Comparison of ENCODE assay signal across 8 cellular contexts in the genomic region with DNA sequence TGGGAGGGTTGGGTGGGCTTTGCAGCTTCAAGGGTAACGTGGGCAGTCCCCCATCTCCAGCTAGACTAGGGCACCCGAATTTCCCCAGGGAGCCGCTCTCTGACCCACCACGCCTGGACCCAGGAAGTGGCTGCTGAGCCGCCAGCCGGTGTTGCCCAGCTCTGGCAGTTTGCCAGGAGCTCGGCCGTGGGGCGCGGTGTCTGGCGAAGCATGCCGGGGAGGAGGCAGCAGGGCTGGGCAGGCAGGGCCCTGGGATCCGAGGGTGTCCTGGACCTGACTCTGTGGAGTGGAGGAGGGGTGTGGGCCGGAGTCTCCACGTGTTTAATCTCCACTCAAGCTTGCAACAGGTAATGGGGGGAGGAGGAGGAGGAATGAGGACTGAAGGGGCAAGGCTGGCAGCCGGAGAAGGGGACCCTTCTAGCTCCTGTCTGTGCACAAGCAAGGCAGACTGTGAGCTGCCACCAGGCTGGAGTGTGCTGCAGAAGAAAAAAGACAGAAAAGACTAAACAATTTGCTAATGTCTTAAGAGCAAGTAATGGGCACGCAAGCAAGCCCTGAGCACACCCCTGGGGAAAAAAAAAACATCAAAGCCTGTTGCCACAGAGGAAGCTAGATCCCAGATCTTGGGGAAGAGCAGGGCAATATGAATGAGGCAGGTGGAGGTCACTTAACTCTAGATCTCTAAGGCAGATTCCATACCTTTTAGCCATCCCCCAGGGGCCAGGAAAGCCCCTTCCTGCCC. TPM values are rescaled to one million over a fixed set of nuclear protein-coding genes. Genes with fewer than 3 reads are reported as not detected.
DNase-seq lines count a peak whose midpoint lies in the region; ATAC-seq and TF ChIP-seq lines count a peak whose summit lies in the region.

No MANE protein-coding gene starts in this region.

- DNase-seq in CD14-positive monocyte (ENCODE audit: low spot score) (peak; percentile 65), HuH-7 (ENCODE audit: low spot score) (peak; percentile 53), omental fat pad (ENCODE audit: low spot score) (no peak), cortex of kidney (lab: John Stamatoyannopoulos, UW) (no peak)
- peak; percentile 19 for DNase-seq in activated CD4-positive, alpha-beta memory T cell treated with anti-CD3 and anti-CD28 coated beads, Interleukin-2, amount 10 ng/mL, durations not matched to agents 7 days and 5 days

- peak overlapping the region; percentile 28 to 83 (median 72) for H3K27ac Mint-ChIP-seq in CD14-positive monocyte
- H3K27ac Mint-ChIP-seq in activated CD4-positive, alpha-beta memory T cell treated with anti-CD3 and anti-CD28 coated beads, Interleukin-2, amount 10 ng/mL, durations not matched to agents 7 days and 5 days = no peak overlapping the region

- peaks cover 17 to 26% of the 10 kb centered on the region in 2 donors for H3K36me3 Mint-ChIP-seq in CD14-positive monocyte
- H3K36me3 Mint-ChIP-seq in activated CD4-positive, alpha-beta memory T cell treated with anti-CD3 and anti-CD28 coated beads, Interleukin-2, amount 10 ng/mL, durations not matched to agents 7 days and 5 days (ENCODE audit: low read depth) = no peaks in the 10 kb centered on the region

- POLR2A ChIA-PET in activated CD4-positive, alpha-beta memory T cell treated with anti-CD3 and anti-CD28 coated beads, Interleukin-2, amount 10 ng/mL, durations not matched to agents 7 days and 5 days (lab: Charles Lee) = no interaction called here

- peak overlapping the region; percentile 76 to 95 for H3K4me3 Mint-ChIP-seq in CD14-positive monocyte
- peak overlapping the region; percentile 10 for H3K4me3 Mint-ChIP-seq in activated CD4-positive, alpha-beta memory T cell treated with anti-CD3 and anti-CD28 coated beads, Interleukin-2, amount 10 ng/mL, durations not matched to agents 7 days and 5 days

- TF ChIP-seq CTCF in CD14-positive monocyte (IDR thresholded peaks at IDR 0.05) (no peak), omental fat pad (IDR thresholded peaks at IDR 0.05) (no peak)

- intact Hi-C loops in CD14-positive monocyte (cut with micrococcal nuclease) = loop anchor here in 1 of 2 donors (5.0 kb wide), 1 partner anchor 41 kb away; no protein-coding TSS in a partner anchor

- CTCF ChIA-PET in activated CD4-positive, alpha-beta memory T cell treated with anti-CD3 and anti-CD28 coated beads, Interleukin-2, amount 10 ng/mL, durations not matched to agents 7 days and 5 days (lab: Charles Lee) = no interaction called here

- peaks cover 17 to 25% (median 24%) of the 10 kb centered on the region in 3 donors for H3K27me3 Mint-ChIP-seq in CD14-positive monocyte (ENCODE audit: low read depth in 3 of 3)
- H3K27me3 Mint-ChIP-seq in activated CD4-positive, alpha-beta memory T cell treated with anti-CD3 and anti-CD28 coated beads, Interleukin-2, amount 10 ng/mL, durations not matched to agents 7 days and 5 days = peaks cover 28% of the 10 kb centered on the region

- H3K9me3 Mint-ChIP-seq in CD14-positive monocyte = peaks cover 0 to 27% (median 14%) of the 10 kb centered on the region in 7 donors
- H3K9me3 Mint-ChIP-seq in activated CD4-positive, alpha-beta memory T cell treated with anti-CD3 and anti-CD28 coated beads, Interleukin-2, amount 10 ng/mL, durations not matched to agents 7 days and 5 days = no peaks in the 10 kb centered on the region

- H3K4me1 Mint-ChIP-seq in CD14-positive monocyte = peaks cover 45% of the 10 kb centered on the region
- peaks cover 15% of the 10 kb centered on the region for H3K4me1 Mint-ChIP-seq in activated CD4-positive, alpha-beta memory T cell treated with anti-CD3 and anti-CD28 coated beads, Interleukin-2, amount 10 ng/mL, durations not matched to agents 7 days and 5 days

- ATAC-seq in esophagus mucosa (peak; percentile 39), omental fat pad (ENCODE audit: low FRiP score) (peak; percentile 27), HG02870 (IDR thresholded peaks at IDR 0.05; ENCODE audit: unreplicated experiment) (no peak), HG03460 (IDR thresholded peaks at IDR 0.05; ENCODE audit: unreplicated experiment) (no peak)

RNA-seq across cellular contexts. Expression of a gene that starts 2.4 kb away (rescaled TPM):
- polyA plus RNA-seq in CD14-positive monocyte = 1 to 10 TPM; 1.2 to 1.6 TPM
- under 1 TPM; 0.50 to 0.73 TPM for total RNA-seq in activated CD4-positive, alpha-beta memory T cell treated with anti-CD3 and anti-CD28 coated beads, Interleukin-2, amount 10 ng/mL, durations not matched to agents 7 days and 5 days
- total RNA-seq in esophagus mucosa (0.16 TPM), omental fat pad (10 to 100 TPM; 15.1 to 54.4 (median 27.3) TPM)

Comparison
In these comparisons a context has a peak if more than half of its experiments do, and no peak if none do; other contexts are left out.
1. DNase-seq: peak in CD14-positive monocyte (single experiment), HuH-7 (single experiment) and activated CD4-positive, alpha-beta memory T cell treated with anti-CD3 and anti-CD28 coated beads, Interleukin-2, amount 10 ng/mL, durations not matched to agents 7 days and 5 days (single experiment); none in omental fat pad (single experiment) and cortex of kidney (single experiment).
2. ATAC-seq: peak in esophagus mucosa (single experiment) and omental fat pad (single experiment); none in HG02870 (single experiment) and HG03460 (single experiment).
3. RNA of a gene that starts 2.4 kb away (total RNA-seq): 15.1 to 54.4 TPM in omental fat pad; 0.50 to 0.73 TPM in activated CD4-positive, alpha-beta memory T cell treated with anti-CD3 and anti-CD28 coated beads, Interleukin-2, amount 10 ng/mL, durations not matched to agents 7 days and 5 days and 0.16 TPM in esophagus mucosa (single experiment); every median in the first group is over 4 times any median in the second.